ENCODE assay signal across 21 cellular contexts in the genomic region with DNA sequence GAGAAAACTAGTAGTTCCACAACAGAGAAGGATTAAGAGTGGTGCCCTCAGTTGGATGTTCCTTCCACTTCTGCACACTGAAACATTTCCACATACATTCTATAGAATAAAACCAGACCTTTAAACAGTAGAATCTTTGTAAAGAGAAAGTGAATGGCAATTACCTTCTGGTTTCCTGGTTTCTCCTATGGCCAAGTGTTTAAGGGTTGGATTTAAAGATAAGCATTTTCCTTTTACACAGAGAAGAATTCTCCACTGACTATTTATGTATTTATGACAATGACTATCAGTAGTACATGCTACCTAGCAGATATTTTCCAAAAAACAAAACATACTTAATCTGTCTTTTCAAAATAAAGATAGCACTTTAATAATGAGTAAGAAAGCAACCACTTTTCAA. TPM values are rescaled to one million over a fixed set of nuclear protein-coding genes. Genes with fewer than 3 reads are reported as not detected.
DNase-seq lines count a peak whose midpoint lies in the region; ATAC-seq and TF ChIP-seq lines count a peak whose summit lies in the region.
"Had no signal": no experiment of that assay in that cellular context is flagged by ENCODE, and none has a peak within 500 bp of the region (broad histone marks: within the 10 kb centered on the region; RNA-seq: fewer than 3 reads in every experiment).

No MANE protein-coding gene starts in this region.

- DNase-seq in CD4-positive, alpha-beta T cell, result no peak
- no peak for DNase-seq in SK-N-MC (ENCODE audit: low read depth, low spot score)
- no peak for DNase-seq in mesothelial cell of epicardium (ENCODE audit: low spot score in 2 of 2, unreplicated experiment in 2 of 2)
- no peak for DNase-seq in NAMALWA (ENCODE audit: low spot score)
- no peak for DNase-seq in SW 1271 (lab: John Stamatoyannopoulos, UW)
- no peak for DNase-seq in COLO668 (lab: John Stamatoyannopoulos, UW; ENCODE audit: unreplicated experiment)
- DNase-seq in brain microvascular endothelial cell, result no peak
- DNase-seq: Caco-2, GOT3, HCEC 1CT, MG63, NCI-H1048, NCI-H1417 treated with DMSO at 0.1 percent for 48 hours, NCI-H187 treated with DMSO at 0.1 percent for 48 hours, NCI-H2107, NCI-H446 treated with DMSO at 0.1 percent for 48 hours, NCI-H69, Peyer's patch had no signal

- H3K27ac ChIP-seq in CD4-positive, alpha-beta T cell (ENCODE audit: low read depth, low read length), result no peak overlapping the region
- H3K27ac ChIP-seq in HEK293 (ENCODE audit: extremely low read depth, low read depth, low read length) (no peak overlapping the region), SK-N-MC (peak overlapping the region; percentile 33), brain microvascular endothelial cell (no peak overlapping the region)
- H3K27ac ChIP-seq: C4-2B, Peyer's patch had no signal

- intact Hi-C loops in CD4-positive, alpha-beta T cell (cut with DNase I, micrococcal nuclease), result loop anchor here (10.0 kb wide), 3 partner anchors 145 to 835 kb away; a partner anchor contains a TSS

- H3K4me3 Mint-ChIP-seq in CD4-positive, alpha-beta T cell, result peak overlapping the region; percentile 56
- H3K4me3 Mint-ChIP-seq in mesothelial cell of epicardium, result no peak overlapping the region

- H3K36me3 ChIP-seq in HEK293 (ENCODE audit: control insufficient read depth in 2 of 2, insufficient read depth in 1 of 2, low read length in 2 of 2) (no peaks in the 10 kb centered on the region; a peak in 1 of 3 replicates), SK-N-MC (ENCODE audit: insufficient read depth, low read length) (no peaks in the 10 kb centered on the region), brain microvascular endothelial cell (replicated peaks) (peaks cover 3% of the 10 kb centered on the region)
- H3K36me3 ChIP-seq: MG63, Peyer's patch had no signal

- no peak overlapping the region for H3K9ac ChIP-seq in SK-N-MC (ENCODE audit: insufficient read length)

- no peaks in the 10 kb centered on the region for H3K27me3 Mint-ChIP-seq in CD4-positive, alpha-beta T cell
- no peaks in the 10 kb centered on the region for H3K27me3 Mint-ChIP-seq in mesothelial cell of epicardium (ENCODE audit: low read depth)
- H3K27me3 Mint-ChIP-seq: IgD-negative memory B cell had no signal

- H3K36me3 Mint-ChIP-seq in CD4-positive, alpha-beta T cell (ENCODE audit: low read depth), result peaks cover 20% of the 10 kb centered on the region
- no peaks in the 10 kb centered on the region for H3K36me3 Mint-ChIP-seq in mesothelial cell of epicardium

- ATAC-seq in CD4-positive, alpha-beta T cell (ENCODE audit: poor library complexity), result no peak

- H3K4me1 ChIP-seq in HEK293 (ENCODE audit: control insufficient read depth, insufficient read depth, low read length), result peaks cover 20% of the 10 kb centered on the region

- in situ Hi-C loops in brain microvascular endothelial cell (cut with HindIII; ENCODE audit: low pct_ligation_motif_present, low sequenced_read_pairs), result no loop called here

- no peaks in the 10 kb centered on the region for H3K9me3 Mint-ChIP-seq in CD4-positive, alpha-beta T cell
- no peaks in the 10 kb centered on the region for H3K9me3 Mint-ChIP-seq in mesothelial cell of epicardium
- H3K9me3 Mint-ChIP-seq: IgD-negative memory B cell had no signal

- H3K9me3 ChIP-seq in CD4-positive, alpha-beta T cell (ENCODE audit: control insufficient read depth, low read length), result no peaks in the 10 kb centered on the region
- no peaks in the 10 kb centered on the region for H3K9me3 ChIP-seq in HEK293 (ENCODE audit: control insufficient read depth, insufficient read depth, low read depth, low read length)
- no peaks in the 10 kb centered on the region for H3K9me3 ChIP-seq in SK-N-MC (ENCODE audit: low read depth, low read length)
- H3K9me3 ChIP-seq: Caco-2, MG63, Peyer's patch had no signal

- no peaks in the 10 kb centered on the region for H3K27me3 ChIP-seq in CD4-positive, alpha-beta T cell (ENCODE audit: control insufficient read depth, insufficient read depth, low read length)
- H3K27me3 ChIP-seq in brain microvascular endothelial cell (replicated peaks), result no peaks in the 10 kb centered on the region
- H3K27me3 ChIP-seq: MG63, Peyer's patch had no signal

- POLR2A ChIA-PET in CD4-positive, alpha-beta T cell (lab: Charles Lee), result no interaction called here
- POLR2A ChIA-PET in HEK293 (lab: Yijun Ruan, JAX), result no interaction called here

- no peak overlapping the region for H3K27ac Mint-ChIP-seq in CD4-positive, alpha-beta T cell
- H3K27ac Mint-ChIP-seq in mesothelial cell of epicardium, result peak overlapping the region; percentile 26

- no peak for TF ChIP-seq CTCF in CD4-positive, alpha-beta T cell (IDR thresholded peaks at IDR 0.05)
- no peak for TF ChIP-seq CTCF in HEK293 (tag by site-specific recombination; IDR thresholded peaks at IDR 0.05)
- TF ChIP-seq CTCF in mesothelial cell of epicardium (IDR thresholded peaks at IDR 0.05; ENCODE audit: unreplicated experiment), result no peak
- TF ChIP-seq CTCF in brain microvascular endothelial cell (IDR thresholded peaks at IDR 0.05; ENCODE audit: low read depth, low read length, missing control alignments), result no peak

- CTCF ChIA-PET in CD4-positive, alpha-beta T cell (lab: Charles Lee), result no interaction called here
- CTCF ChIA-PET in HEK293 (lab: Yijun Ruan, JAX), result no interaction called here

- H3K4me3 ChIP-seq in HEK293 (ENCODE audit: low read depth, low read length) (no peak overlapping the region), SK-N-MC (no peak overlapping the region), brain microvascular endothelial cell (ENCODE audit: low read depth, low read length) (no peak overlapping the region)
- H3K4me3 ChIP-seq: MG63, Peyer's patch had no signal

- peaks cover 51% of the 10 kb centered on the region for H3K4me1 Mint-ChIP-seq in CD4-positive, alpha-beta T cell (ENCODE audit: low read depth)
- H3K4me1 Mint-ChIP-seq in mesothelial cell of epicardium, result peaks cover 34% of the 10 kb centered on the region

TF ChIP-seq in HEK293, 187 proteins besides CTCF, POLR2A, EP300 and RAD21:
- peak; percentile 93 for TF ChIP-seq ZNF660 (tag by site-specific recombination; IDR thresholded peaks at IDR 0.05)
- no peak for TF ChIP-seq SCRT1 (tag by site-specific recombination; IDR thresholded peaks at IDR 0.05; ENCODE audit: borderline replicate concordance)
- no peak for TF ChIP-seq ZNF416 (tag by site-specific recombination; IDR thresholded peaks at IDR 0.05)
- no peak for TF ChIP-seq ZFHX2 (tag by site-specific recombination; conservative IDR thresholded peaks at IDR 0.05)
- TF ChIP-seq ZBTB17 (tag by site-specific recombination; IDR thresholded peaks at IDR 0.05), result no peak
- no peak for TF ChIP-seq KLF1 (tag by site-specific recombination; IDR thresholded peaks at IDR 0.05)
- TF ChIP-seq, protein P1, sequence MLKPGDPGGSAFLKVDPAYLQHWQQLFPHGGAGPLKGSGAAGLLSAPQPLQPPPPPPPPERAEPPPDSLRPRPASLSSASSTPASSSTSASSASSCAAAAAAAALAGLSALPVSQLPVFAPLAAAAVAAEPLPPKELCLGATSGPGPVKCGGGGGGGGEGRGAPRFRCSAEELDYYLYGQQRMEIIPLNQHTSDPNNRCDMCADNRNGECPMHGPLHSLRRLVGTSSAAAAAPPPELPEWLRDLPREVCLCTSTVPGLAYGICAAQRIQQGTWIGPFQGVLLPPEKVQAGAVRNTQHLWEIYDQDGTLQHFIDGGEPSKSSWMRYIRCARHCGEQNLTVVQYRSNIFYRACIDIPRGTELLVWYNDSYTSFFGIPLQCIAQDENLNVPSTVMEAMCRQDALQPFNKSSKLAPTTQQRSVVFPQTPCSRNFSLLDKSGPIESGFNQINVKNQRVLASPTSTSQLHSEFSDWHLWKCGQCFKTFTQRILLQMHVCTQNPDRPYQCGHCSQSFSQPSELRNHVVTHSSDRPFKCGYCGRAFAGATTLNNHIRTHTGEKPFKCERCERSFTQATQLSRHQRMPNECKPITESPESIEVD (tag by site-specific recombination; IDR thresholded peaks at IDR 0.05), result no peak
- TF ChIP-seq, protein P2, sequence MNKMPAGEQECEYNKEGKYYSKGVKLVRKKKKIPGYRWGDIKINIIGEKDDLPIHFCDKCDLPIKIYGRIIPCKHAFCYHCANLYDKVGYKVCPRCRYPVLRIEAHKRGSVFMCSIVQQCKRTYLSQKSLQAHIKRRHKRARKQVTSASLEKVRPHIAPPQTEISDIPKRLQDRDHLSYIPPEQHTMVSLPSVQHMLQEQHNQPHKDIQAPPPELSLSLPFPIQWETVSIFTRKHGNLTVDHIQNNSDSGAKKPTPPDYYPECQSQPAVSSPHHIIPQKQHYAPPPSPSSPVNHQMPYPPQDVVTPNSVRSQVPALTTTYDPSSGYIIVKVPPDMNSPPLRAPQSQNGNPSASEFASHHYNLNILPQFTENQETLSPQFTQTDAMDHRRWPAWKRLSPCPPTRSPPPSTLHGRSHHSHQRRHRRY (tag by site-specific recombination; IDR thresholded peaks at IDR 0.05), result no peak
- TF ChIP-seq, protein P3, sequence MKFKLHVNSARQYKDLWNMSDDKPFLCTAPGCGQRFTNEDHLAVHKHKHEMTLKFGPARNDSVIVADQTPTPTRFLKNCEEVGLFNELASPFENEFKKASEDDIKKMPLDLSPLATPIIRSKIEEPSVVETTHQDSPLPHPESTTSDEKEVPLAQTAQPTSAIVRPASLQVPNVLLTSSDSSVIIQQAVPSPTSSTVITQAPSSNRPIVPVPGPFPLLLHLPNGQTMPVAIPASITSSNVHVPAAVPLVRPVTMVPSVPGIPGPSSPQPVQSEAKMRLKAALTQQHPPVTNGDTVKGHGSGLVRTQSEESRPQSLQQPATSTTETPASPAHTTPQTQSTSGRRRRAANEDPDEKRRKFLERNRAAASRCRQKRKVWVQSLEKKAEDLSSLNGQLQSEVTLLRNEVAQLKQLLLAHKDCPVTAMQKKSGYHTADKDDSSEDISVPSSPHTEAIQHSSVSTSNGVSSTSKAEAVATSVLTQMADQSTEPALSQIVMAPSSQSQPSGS (tag by site-specific recombination; IDR thresholded peaks at IDR 0.05; ENCODE audit: low read depth), result no peak
- TF ChIP-seq ZNF146 (tag by site-specific recombination; IDR thresholded peaks at IDR 0.05), result no peak
- peak; percentile 57; the same call in 1 of the 2 replicates for TF ChIP-seq PRDM1 (tag by site-specific recombination; IDR thresholded peaks at IDR 0.05)
- TF ChIP-seq ZNF785 (tag by site-specific recombination; IDR thresholded peaks at IDR 0.05), result no peak
- TF ChIP-seq WT1 (tag by site-specific recombination; IDR thresholded peaks at IDR 0.05), result no peak

RNA-seq across cellular contexts. Expression of a gene that starts 3.2 kb away (rescaled TPM):
- total RNA-seq in CD4-positive, alpha-beta T cell, result 10 to 100 TPM; 20.1 to 20.2 TPM
- total RNA-seq in mesothelial cell of epicardium, result 24.2 to 25.6 TPM (median 25.3 TPM) in 3 replicates

RNA-seq across cellular contexts. Expression of a gene that starts 3.4 kb away (rescaled TPM):
- total RNA-seq in CD4-positive, alpha-beta T cell, result 10 to 100 TPM; 10.3 to 11.9 TPM
- total RNA-seq in mesothelial cell of epicardium, result 12.2 to 13.7 TPM (median 13.6 TPM) in 3 replicates

RNA-seq across cellular contexts. Expression of a gene that starts 32.0 kb away (rescaled TPM):
- not detected for total RNA-seq in CD4-positive, alpha-beta T cell
- total RNA-seq in mesothelial cell of epicardium, result 1.9 to 2.6 TPM (median 2.2 TPM) in 3 replicates
